16 cellular contexts compared by ENCODE assay signal in the genomic region with DNA sequence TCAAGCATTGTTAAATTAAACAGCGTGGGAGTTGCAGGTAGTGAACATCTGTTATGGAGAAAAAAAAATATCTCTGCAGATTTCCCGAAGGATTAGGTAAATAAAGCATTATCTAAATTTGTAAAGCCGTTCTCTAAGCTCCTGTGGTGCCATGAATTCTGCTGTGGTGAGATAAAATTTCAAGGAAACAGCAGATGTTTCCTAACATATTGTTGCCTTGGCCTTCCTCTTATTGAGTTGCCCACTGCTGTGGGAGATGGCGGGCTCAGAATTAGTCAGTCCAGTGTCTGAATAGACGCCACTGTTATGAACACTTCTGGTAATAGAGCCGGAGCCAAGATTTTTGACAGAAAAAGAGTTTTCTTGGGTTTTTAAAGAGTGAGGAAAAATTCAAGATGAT.
"Had no signal": no experiment of that assay in that cellular context is flagged by ENCODE, and none has a peak within 500 bp of the region (broad histone marks: within the 10 kb centered on the region; RNA-seq: fewer than 3 reads in every experiment).

No MANE protein-coding gene starts in this region.

- H3K4me1 ChIP-seq: adrenal gland, esophagus squamous epithelium, right atrium auricular region had no signal

- H3K9me3 ChIP-seq: adrenal gland, esophagus squamous epithelium, right atrium auricular region, transverse colon had no signal

- H3K27ac ChIP-seq: adrenal gland, esophagus squamous epithelium, right atrium auricular region, transverse colon had no signal

- H3K36me3 ChIP-seq: adrenal gland, esophagus squamous epithelium, right atrium auricular region, transverse colon had no signal

- DNase-seq: activated CD4-positive, alpha-beta memory T cell treated with anti-CD3 and anti-CD28 coated beads, Interleukin-2, amount 10 ng/mL, durations not matched to agents 7 days and 5 days; activated CD4-positive, alpha-beta T cell treated with anti-CD3 and anti-CD28 coated beads for 4 hours; activated effector memory CD4-positive, alpha-beta T cell treated with Interleukin-2 at 50 U/mL for 16 hours; activated naive CD4-positive, alpha-beta T cell treated with anti-CD3 and anti-CD28 coated beads, Interleukin-2, amount 50 U/mL, for 16 hours; activated T-cell treated with anti-CD3 and anti-CD28 coated beads, Interleukin-2, amount 50 U/mL, for 24 hours; adrenal gland; caudate nucleus; esophagus squamous epithelium; nucleus accumbens; posterior cingulate gyrus; stimulated activated CD4-positive, alpha-beta T cell treated with anti-CD3 and anti-CD28 coated beads, Interleukin-4, amount 100 ng/mL, for 24 hours; stimulated activated naive CD4-positive, alpha-beta T cell treated with Interleukin-2 at 50 U/mL for 16 hours; substantia nigra; transverse colon had no signal

- H3K27me3 ChIP-seq: adrenal gland, esophagus squamous epithelium, right atrium auricular region, transverse colon had no signal

- H3K4me3 ChIP-seq: adrenal gland, esophagus squamous epithelium, right atrium auricular region, skin epidermis, transverse colon had no signal
